ENCODE assay signal across 1 cellular context in the genomic region with DNA sequence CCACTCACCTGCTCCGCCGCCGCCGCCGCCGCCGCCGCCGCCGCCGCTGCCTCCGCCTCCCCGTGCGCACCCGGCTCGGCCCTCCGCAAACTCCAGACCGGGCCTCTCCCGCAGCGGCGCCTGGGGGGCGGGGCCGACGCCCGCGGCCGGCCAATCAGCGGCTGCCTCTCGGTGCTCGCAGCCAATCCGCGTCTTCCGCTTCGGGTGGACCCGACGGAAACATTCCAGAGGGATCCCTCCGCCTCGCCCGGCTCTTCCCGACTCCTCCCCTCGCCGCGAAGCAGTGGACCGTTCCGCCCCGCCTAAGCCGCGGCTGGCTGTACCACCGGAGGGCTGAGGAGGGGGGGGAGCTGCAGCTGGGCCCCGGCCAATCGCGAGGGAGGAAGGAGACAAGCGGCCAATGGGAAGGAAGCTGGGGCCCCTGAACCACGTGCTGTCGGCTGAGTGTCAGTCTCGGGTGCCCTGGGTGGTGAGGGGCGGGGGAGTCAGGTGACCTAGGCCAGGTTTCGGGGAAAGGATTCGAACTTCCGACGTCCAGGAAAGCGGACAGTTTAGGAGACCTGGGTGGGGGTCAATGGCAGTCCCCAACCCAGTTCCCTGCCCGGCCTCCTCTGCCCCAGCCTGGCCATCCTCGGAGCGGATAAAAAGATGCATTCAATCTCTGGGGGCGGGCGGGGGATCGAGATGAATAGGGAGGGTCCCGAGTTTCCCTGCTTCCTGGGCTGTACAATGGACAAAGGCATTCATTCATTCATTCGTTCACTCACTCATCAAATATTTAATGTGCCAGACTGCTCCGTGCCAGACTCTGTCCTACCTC.
TF ChIP-seq lines count a peak whose summit lies in the region.

GIPC1 (minus strand) TSS at position 99 of the 820 bp plus-strand sequence. CDS start 13,151 bp downstream, outside the sequence.

TF ChIP-seq in K562, 482 proteins besides CTCF, POLR2A, EP300 and RAD21 (continued from another document and continues in another):
- no peak for TF ChIP-seq HMGXB4 (CRISPR knock-in tag; IDR thresholded peaks at IDR 0.05)
- TF ChIP-seq, protein P1, sequence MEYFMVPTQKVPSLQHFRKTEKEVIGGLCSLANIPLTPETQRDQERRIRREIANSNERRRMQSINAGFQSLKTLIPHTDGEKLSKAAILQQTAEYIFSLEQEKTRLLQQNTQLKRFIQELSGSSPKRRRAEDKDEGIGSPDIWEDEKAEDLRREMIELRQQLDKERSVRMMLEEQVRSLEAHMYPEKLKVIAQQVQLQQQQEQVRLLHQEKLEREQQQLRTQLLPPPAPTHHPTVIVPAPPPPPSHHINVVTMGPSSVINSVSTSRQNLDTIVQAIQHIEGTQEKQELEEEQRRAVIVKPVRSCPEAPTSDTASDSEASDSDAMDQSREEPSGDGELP (CRISPR knock-in tag; IDR thresholded peaks at IDR 0.05; ENCODE audit: borderline replicate concordance), result peak; percentile 98
- TF ChIP-seq XRCC4 (IDR thresholded peaks at IDR 0.05; ENCODE audit: extremely low read depth, insufficient read depth, insufficient read length), result no peak
- TF ChIP-seq ZNF232 (CRISPR knock-in tag; IDR thresholded peaks at IDR 0.05), result no peak
- TF ChIP-seq TAF1 (IDR thresholded peaks at IDR 0.05; ENCODE audit: control insufficient read depth, extremely low read depth, insufficient read depth, low read length, severe bottlenecking), result no peak
- TF ChIP-seq CHD4 (IDR thresholded peaks at IDR 0.05; ENCODE audit: insufficient read depth, insufficient replicate concordance, low read depth, low read length, poor library complexity, severe bottlenecking), result no peak
- TF ChIP-seq ZNF324 (CRISPR knock-in tag; IDR thresholded peaks at IDR 0.05), result no peak
- TF ChIP-seq ZC3H4 (CRISPR knock-in tag; IDR thresholded peaks at IDR 0.05; ENCODE audit: borderline replicate concordance), result no peak
- TF ChIP-seq E2F5 (CRISPR knock-in tag; IDR thresholded peaks at IDR 0.05), result no peak
- no peak for TF ChIP-seq ZNF224 (CRISPR knock-in tag; IDR thresholded peaks at IDR 0.05)
- no peak for TF ChIP-seq ILF3 (IDR thresholded peaks at IDR 0.05; ENCODE audit: borderline replicate concordance)
- 0 out of 2 replicates have a peak, but pooled peaks have one; percentile 44 for TF ChIP-seq RNF2 (IDR thresholded peaks at IDR 0.05)
- TF ChIP-seq, protein P2, sequence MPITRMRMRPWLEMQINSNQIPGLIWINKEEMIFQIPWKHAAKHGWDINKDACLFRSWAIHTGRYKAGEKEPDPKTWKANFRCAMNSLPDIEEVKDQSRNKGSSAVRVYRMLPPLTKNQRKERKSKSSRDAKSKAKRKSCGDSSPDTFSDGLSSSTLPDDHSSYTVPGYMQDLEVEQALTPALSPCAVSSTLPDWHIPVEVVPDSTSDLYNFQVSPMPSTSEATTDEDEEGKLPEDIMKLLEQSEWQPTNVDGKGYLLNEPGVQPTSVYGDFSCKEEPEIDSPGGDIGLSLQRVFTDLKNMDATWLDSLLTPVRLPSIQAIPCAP (CRISPR knock-in tag; IDR thresholded peaks at IDR 0.05; ENCODE audit: borderline replicate concordance), result no peak
- TF ChIP-seq ZBTB7A (IDR thresholded peaks at IDR 0.05; ENCODE audit: borderline replicate concordance, control insufficient read depth, low read depth, low read length), result 0 out of 2 replicates have a peak, but pooled peaks have one; percentile 47
- no peak for TF ChIP-seq NR3C1 (CRISPR knock-in tag; IDR thresholded peaks at IDR 0.05)
- TF ChIP-seq ZEB2 (IDR thresholded peaks at IDR 0.05), result 0 out of 2 replicates have a peak, but pooled peaks have one; percentile 13
- TF ChIP-seq GATA2 (CRISPR knock-in tag; IDR thresholded peaks at IDR 0.05), result no peak
- peak in 1 of 3 experiments; percentile 5 for TF ChIP-seq YY1 (IDR thresholded peaks at IDR 0.05; ENCODE audit: borderline replicate concordance in 1 of 3, control insufficient read depth in 1 of 3, extremely low read depth in 1 of 3, insufficient read depth in 3 of 3, insufficient read length in 1 of 3, insufficient replicate concordance in 2 of 3, low read depth in 1 of 3, low read length in 2 of 3)
- TF ChIP-seq, protein P3, sequence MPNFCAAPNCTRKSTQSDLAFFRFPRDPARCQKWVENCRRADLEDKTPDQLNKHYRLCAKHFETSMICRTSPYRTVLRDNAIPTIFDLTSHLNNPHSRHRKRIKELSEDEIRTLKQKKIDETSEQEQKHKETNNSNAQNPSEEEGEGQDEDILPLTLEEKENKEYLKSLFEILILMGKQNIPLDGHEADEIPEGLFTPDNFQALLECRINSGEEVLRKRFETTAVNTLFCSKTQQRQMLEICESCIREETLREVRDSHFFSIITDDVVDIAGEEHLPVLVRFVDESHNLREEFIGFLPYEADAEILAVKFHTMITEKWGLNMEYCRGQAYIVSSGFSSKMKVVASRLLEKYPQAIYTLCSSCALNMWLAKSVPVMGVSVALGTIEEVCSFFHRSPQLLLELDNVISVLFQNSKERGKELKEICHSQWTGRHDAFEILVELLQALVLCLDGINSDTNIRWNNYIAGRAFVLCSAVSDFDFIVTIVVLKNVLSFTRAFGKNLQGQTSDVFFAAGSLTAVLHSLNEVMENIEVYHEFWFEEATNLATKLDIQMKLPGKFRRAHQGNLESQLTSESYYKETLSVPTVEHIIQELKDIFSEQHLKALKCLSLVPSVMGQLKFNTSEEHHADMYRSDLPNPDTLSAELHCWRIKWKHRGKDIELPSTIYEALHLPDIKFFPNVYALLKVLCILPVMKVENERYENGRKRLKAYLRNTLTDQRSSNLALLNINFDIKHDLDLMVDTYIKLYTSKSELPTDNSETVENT (CRISPR knock-in tag; IDR thresholded peaks at IDR 0.05), result peak; percentile 44; the same call in 1 of the 2 replicates
- TF ChIP-seq ZNF696 (CRISPR knock-in tag; conservative IDR thresholded peaks at IDR 0.05), result no peak
- peak; percentile 87 for TF ChIP-seq NFIC (IDR thresholded peaks at IDR 0.05)
- no peak; the same call in 1 of the 2 replicates for TF ChIP-seq ZNF263 (CRISPR knock-in tag; IDR thresholded peaks at IDR 0.05; ENCODE audit: borderline replicate concordance)
- no peak for TF ChIP-seq BRD4 (IDR thresholded peaks at IDR 0.05)
- 0 out of 2 replicates have a peak, but pooled peaks have one; percentile 29 for TF ChIP-seq TAF7 (tag; IDR thresholded peaks at IDR 0.05)
- TF ChIP-seq HDAC2 (IDR thresholded peaks at IDR 0.05), result peak; percentile 61; the same call in 1 of the 2 replicates
- TF ChIP-seq CC2D1A (IDR thresholded peaks at IDR 0.05), result peak; percentile 100
- no peak; the same call in 1 of the 2 replicates for TF ChIP-seq PHF8 (IDR thresholded peaks at IDR 0.05; ENCODE audit: borderline replicate concordance, low read length)
- TF ChIP-seq, protein P4, sequence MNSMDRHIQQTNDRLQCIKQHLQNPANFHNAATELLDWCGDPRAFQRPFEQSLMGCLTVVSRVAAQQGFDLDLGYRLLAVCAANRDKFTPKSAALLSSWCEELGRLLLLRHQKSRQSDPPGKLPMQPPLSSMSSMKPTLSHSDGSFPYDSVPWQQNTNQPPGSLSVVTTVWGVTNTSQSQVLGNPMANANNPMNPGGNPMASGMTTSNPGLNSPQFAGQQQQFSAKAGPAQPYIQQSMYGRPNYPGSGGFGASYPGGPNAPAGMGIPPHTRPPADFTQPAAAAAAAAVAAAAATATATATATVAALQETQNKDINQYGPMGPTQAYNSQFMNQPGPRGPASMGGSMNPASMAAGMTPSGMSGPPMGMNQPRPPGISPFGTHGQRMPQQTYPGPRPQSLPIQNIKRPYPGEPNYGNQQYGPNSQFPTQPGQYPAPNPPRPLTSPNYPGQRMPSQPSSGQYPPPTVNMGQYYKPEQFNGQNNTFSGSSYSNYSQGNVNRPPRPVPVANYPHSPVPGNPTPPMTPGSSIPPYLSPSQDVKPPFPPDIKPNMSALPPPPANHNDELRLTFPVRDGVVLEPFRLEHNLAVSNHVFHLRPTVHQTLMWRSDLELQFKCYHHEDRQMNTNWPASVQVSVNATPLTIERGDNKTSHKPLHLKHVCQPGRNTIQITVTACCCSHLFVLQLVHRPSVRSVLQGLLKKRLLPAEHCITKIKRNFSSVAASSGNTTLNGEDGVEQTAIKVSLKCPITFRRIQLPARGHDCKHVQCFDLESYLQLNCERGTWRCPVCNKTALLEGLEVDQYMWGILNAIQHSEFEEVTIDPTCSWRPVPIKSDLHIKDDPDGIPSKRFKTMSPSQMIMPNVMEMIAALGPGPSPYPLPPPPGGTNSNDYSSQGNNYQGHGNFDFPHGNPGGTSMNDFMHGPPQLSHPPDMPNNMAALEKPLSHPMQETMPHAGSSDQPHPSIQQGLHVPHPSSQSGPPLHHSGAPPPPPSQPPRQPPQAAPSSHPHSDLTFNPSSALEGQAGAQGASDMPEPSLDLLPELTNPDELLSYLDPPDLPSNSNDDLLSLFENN (IDR thresholded peaks at IDR 0.05; ENCODE audit: low read depth in 2 of 2, low read length in 2 of 2), result no peak
- TF ChIP-seq NFE2L1 (tag; IDR thresholded peaks at IDR 0.05; ENCODE audit: borderline replicate concordance, low read depth), result no peak
- TF ChIP-seq CREB3L1 (IDR thresholded peaks at IDR 0.05; ENCODE audit: borderline replicate concordance, low read depth), result peak; percentile 68; the same call in 1 of the 2 replicates
- TF ChIP-seq NRF1 (conservative IDR thresholded peaks at IDR 0.05 in 1 of 2, IDR thresholded peaks at IDR 0.05 in 1 of 2), result peak; percentile 76 to 83; a peak in 3 of 4 replicates
- no peak for TF ChIP-seq ZC3H8 (IDR thresholded peaks at IDR 0.05)
- TF ChIP-seq, protein P5, sequence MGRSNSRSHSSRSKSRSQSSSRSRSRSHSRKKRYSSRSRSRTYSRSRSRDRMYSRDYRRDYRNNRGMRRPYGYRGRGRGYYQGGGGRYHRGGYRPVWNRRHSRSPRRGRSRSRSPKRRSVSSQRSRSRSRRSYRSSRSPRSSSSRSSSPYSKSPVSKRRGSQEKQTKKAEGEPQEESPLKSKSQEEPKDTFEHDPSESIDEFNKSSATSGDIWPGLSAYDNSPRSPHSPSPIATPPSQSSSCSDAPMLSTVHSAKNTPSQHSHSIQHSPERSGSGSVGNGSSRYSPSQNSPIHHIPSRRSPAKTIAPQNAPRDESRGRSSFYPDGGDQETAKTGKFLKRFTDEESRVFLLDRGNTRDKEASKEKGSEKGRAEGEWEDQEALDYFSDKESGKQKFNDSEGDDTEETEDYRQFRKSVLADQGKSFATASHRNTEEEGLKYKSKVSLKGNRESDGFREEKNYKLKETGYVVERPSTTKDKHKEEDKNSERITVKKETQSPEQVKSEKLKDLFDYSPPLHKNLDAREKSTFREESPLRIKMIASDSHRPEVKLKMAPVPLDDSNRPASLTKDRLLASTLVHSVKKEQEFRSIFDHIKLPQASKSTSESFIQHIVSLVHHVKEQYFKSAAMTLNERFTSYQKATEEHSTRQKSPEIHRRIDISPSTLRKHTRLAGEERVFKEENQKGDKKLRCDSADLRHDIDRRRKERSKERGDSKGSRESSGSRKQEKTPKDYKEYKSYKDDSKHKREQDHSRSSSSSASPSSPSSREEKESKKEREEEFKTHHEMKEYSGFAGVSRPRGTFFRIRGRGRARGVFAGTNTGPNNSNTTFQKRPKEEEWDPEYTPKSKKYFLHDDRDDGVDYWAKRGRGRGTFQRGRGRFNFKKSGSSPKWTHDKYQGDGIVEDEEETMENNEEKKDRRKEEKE (IDR thresholded peaks at IDR 0.05; ENCODE audit: borderline replicate concordance in 1 of 2, control insufficient read depth in 1 of 2, low read depth in 2 of 2, low read length in 1 of 2), result peak in 1 of 2 experiments; percentile 90; a peak in 2 of 4 replicates
- TF ChIP-seq PTRF (tag; IDR thresholded peaks at IDR 0.05), result no peak
- TF ChIP-seq THRA (IDR thresholded peaks at IDR 0.05), result no peak
- TF ChIP-seq JUND (IDR thresholded peaks at IDR 0.05; ENCODE audit: borderline replicate concordance, low read depth, low read length), result peak; percentile 94
- peak; percentile 15; the same call in 1 of the 3 replicates for TF ChIP-seq JUND (tag; IDR thresholded peaks at IDR 0.05; ENCODE audit: borderline replicate concordance, low read depth, low read length)
- TF ChIP-seq IFI16 (CRISPR knock-in tag; IDR thresholded peaks at IDR 0.05), result no peak
- peak; percentile 91 for TF ChIP-seq ASH1L (IDR thresholded peaks at IDR 0.05; ENCODE audit: borderline replicate concordance, low read depth, partially characterized antibody)
- peak; percentile 24 for TF ChIP-seq U2AF1 (optimal IDR thresholded peaks at IDR 0.05; ENCODE audit: low read depth, low read length)
- no peak for TF ChIP-seq BMI1 (IDR thresholded peaks at IDR 0.05; ENCODE audit: low read length)
- TF ChIP-seq CBFA2T2 (conservative IDR thresholded peaks at IDR 0.05), result peak; percentile 69
- TF ChIP-seq TGIF2 (CRISPR knock-in tag; IDR thresholded peaks at IDR 0.05), result no peak
- no peak for TF ChIP-seq ZNF699 (CRISPR knock-in tag; IDR thresholded peaks at IDR 0.05; ENCODE audit: insufficient replicate concordance)
